In genomic region chr6:125989631-125990030, GRCh38 we compare ENCODE assay signal across 1 cellular context.
TF ChIP-seq lines count a peak whose summit lies in the region.

No MANE protein-coding gene starts in this region.

TF ChIP-seq in WTC11, 78 proteins besides CTCF, POLR2A, EP300 and RAD21 (continued from another document):
- TF ChIP-seq, protein P1, sequence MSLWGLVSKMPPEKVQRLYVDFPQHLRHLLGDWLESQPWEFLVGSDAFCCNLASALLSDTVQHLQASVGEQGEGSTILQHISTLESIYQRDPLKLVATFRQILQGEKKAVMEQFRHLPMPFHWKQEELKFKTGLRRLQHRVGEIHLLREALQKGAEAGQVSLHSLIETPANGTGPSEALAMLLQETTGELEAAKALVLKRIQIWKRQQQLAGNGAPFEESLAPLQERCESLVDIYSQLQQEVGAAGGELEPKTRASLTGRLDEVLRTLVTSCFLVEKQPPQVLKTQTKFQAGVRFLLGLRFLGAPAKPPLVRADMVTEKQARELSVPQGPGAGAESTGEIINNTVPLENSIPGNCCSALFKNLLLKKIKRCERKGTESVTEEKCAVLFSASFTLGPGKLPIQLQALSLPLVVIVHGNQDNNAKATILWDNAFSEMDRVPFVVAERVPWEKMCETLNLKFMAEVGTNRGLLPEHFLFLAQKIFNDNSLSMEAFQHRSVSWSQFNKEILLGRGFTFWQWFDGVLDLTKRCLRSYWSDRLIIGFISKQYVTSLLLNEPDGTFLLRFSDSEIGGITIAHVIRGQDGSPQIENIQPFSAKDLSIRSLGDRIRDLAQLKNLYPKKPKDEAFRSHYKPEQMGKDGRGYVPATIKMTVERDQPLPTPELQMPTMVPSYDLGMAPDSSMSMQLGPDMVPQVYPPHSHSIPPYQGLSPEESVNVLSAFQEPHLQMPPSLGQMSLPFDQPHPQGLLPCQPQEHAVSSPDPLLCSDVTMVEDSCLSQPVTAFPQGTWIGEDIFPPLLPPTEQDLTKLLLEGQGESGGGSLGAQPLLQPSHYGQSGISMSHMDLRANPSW (CRISPR knock-in tag; conservative IDR thresholded peaks at IDR 0.05; ENCODE audit: low read depth): no peak
- TF ChIP-seq ZNF671 (CRISPR knock-in tag; IDR thresholded peaks at IDR 0.05): no peak
- no peak for TF ChIP-seq IRF2 (CRISPR knock-in tag; IDR thresholded peaks at IDR 0.05; ENCODE audit: borderline replicate concordance, low read depth)
- no peak for TF ChIP-seq ERG (CRISPR knock-in tag; IDR thresholded peaks at IDR 0.05)
